Comparison of ENCODE assay signal across 21 cellular contexts in the genomic region with DNA sequence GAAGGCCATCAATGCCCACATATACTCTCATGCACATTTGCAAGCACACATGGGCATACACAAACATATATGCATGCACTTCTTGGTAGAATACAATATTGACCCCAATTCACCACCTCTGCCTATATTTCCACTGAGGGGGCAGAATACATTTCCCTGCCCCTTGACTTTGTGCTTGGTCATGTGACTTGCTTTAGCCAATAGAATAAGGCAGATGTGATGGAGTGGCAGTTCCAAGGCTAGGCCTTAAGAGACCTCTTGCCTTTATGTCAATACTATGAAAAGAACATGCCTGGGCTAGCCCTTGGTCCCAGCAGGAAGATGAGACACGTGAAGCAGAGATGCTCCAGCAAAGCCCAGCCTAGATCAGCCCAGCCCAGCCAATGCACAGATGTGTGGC.
DNase-seq lines count a peak whose midpoint lies in the region; ATAC-seq, FAIRE-seq and TF ChIP-seq lines count a peak whose summit lies in the region.
"Had no signal": no experiment of that assay in that cellular context is flagged by ENCODE, and none has a peak within 500 bp of the region (broad histone marks: within the 10 kb centered on the region; RNA-seq: fewer than 3 reads in every experiment).

No MANE protein-coding gene starts in this region.

- BruUV-seq in mammary epithelial cell (replicated peaks; lab: Mats Ljungman, UMichigan), result no TSS peak

- CTCF ChIA-PET in mammary epithelial cell (lab: Charles Lee; ENCODE audit: low non-redundant PET), result no interaction called here

- H3K27ac ChIP-seq in mammary epithelial cell (ENCODE audit: insufficient read depth, low read depth, low read length), result no peak overlapping the region
- H3K27ac ChIP-seq in breast epithelium, result no peak overlapping the region
- H3K27ac ChIP-seq: A549 had no signal

- no peaks in the 10 kb centered on the region for H3K79me2 ChIP-seq in mammary epithelial cell (ENCODE audit: insufficient read depth, low read length)

- dilution Hi-C loops in mammary epithelial cell (cut with HindIII; ENCODE audit: low sequenced_read_pairs), result no loop called here

- no peak overlapping the region for H3K9ac ChIP-seq in mammary epithelial cell (ENCODE audit: insufficient read depth, low read length)
- H3K9ac ChIP-seq: SK-N-SH had no signal

- no peak overlapping the region for H2AFZ ChIP-seq in mammary epithelial cell (ENCODE audit: low read depth, low read length)

- H3K27me3 ChIP-seq in mammary epithelial cell (ENCODE audit: insufficient read depth, low read length), result peaks cover 2% of the 10 kb centered on the region
- peaks cover 0 to 6% of the 10 kb centered on the region in 2 donors for H3K27me3 ChIP-seq in breast epithelium
- H3K27me3 ChIP-seq in bronchial epithelial cell (ENCODE audit: control insufficient read depth, insufficient read depth, low read length), result no peaks in the 10 kb centered on the region

- WGBS in mammary epithelial cell (ENCODE audit: low coverage, missing lambda C conversion rate), result 8% methylated on average over 1 of the region's 1 CpG

- intact Hi-C loops in mammary epithelial cell (cut with micrococcal nuclease), result no loop called here
- intact Hi-C loops in breast epithelium (cut with DNase I; ENCODE audit: low total_unique reads), result no loop called here

- H3K4me2 ChIP-seq in mammary epithelial cell (ENCODE audit: insufficient read depth, low read depth, low read length), result no peak overlapping the region
- H3K4me2 ChIP-seq: A549, SK-N-SH had no signal

- ATAC-seq in HG03457 (IDR thresholded peaks at IDR 0.05; ENCODE audit: unreplicated experiment), result no peak
- ATAC-seq: A549, GM12878, HCT116, Panc1 had no signal

- no peak for FAIRE-seq in bronchial epithelial cell (lab: Jason Lieb, UNC)
- FAIRE-seq: A549, D721Med, GM12878 had no signal

- in situ Hi-C loops in mammary epithelial cell (cut with MboI; ENCODE audit: low sequenced_read_pairs in 2 of 2), result no loop called here

- H3K9me3 ChIP-seq in mammary epithelial cell (replicated peaks; ENCODE audit: insufficient read depth, low read length) (no peaks in the 10 kb centered on the region), breast epithelium (no peaks in the 10 kb centered on the region)
- H3K9me3 ChIP-seq: A549, SK-N-SH had no signal

- DNase-seq in mammary epithelial cell, result peak; percentile 5
- no peak for DNase-seq in breast epithelium (ENCODE audit: low spot score in 2 of 2)
- DNase-seq in NCI-H345 (lab: John Stamatoyannopoulos, UW), result peak; percentile 41
- peak; percentile 24 for DNase-seq in bronchial epithelial cell (ENCODE audit: low read depth)
- no peak for DNase-seq in dedifferentiated amniotic fluid mesenchymal stem cell (ENCODE audit: extremely low spot score)
- no peak for DNase-seq in NCI-H526 treated with DMSO at 0.1 percent for 48 hours (lab: John Stamatoyannopoulos, UW)
- DNase-seq: DMS53, GOT3, Kasumi-1, NCI-H187 treated with DMSO at 0.1 percent for 48 hours, NCI-H2107, NCI-H446, NCI-H82, SIG-M5, SK-N-SH had no signal

- TF ChIP-seq CTCF in mammary epithelial cell (conservative IDR thresholded peaks at IDR 0.05 in 1 of 2, IDR thresholded peaks at IDR 0.05 in 1 of 2; ENCODE audit: extremely low read depth in 1 of 2, insufficient read depth in 1 of 2, low read depth in 1 of 2, low read length in 2 of 2) (no peak), breast epithelium (IDR thresholded peaks at IDR 0.05) (no peak), bronchial epithelial cell (IDR thresholded peaks at IDR 0.05; ENCODE audit: insufficient read depth, low read length, severe bottlenecking) (no peak)

- H3K4me1 ChIP-seq in mammary epithelial cell (ENCODE audit: insufficient read depth, low read length) (no peaks in the 10 kb centered on the region), breast epithelium (no peaks in the 10 kb centered on the region)
- H3K4me1 ChIP-seq: A549 had no signal

- H4K20me1 ChIP-seq in mammary epithelial cell (ENCODE audit: insufficient read depth, low read length), result no peaks in the 10 kb centered on the region

- TF ChIP-seq POLR2A in breast epithelium (IDR thresholded peaks at IDR 0.05), result no peak

- H3K36me3 ChIP-seq in mammary epithelial cell (ENCODE audit: insufficient read depth, low read length) (no peaks in the 10 kb centered on the region), breast epithelium (no peaks in the 10 kb centered on the region), bronchial epithelial cell (ENCODE audit: control insufficient read depth, insufficient read depth, low read length) (no peaks in the 10 kb centered on the region)

- H3K4me3 ChIP-seq in mammary epithelial cell (replicated peaks in 1 of 3; ENCODE audit: insufficient read depth in 1 of 3, low read depth in 2 of 3, low read length in 3 of 3) (no peak overlapping the region), breast epithelium (no peak overlapping the region), bronchial epithelial cell (ENCODE audit: low read depth, low read length) (no peak overlapping the region)
- H3K4me3 ChIP-seq: A549, GM12878 had no signal

Comparison
In these comparisons a context has a peak if more than half of its experiments do, and no peak if none do; other contexts are left out.
1. DNase-seq: peak in mammary epithelial cell (single experiment), NCI-H345 (single experiment) and bronchial epithelial cell (single experiment); none in breast epithelium (0 of 2), dedifferentiated amniotic fluid mesenchymal stem cell (single experiment) and NCI-H526 treated with DMSO at 0.1 percent for 48 hours (single experiment).